16 cellular contexts compared by ENCODE assay signal in genomic region chr16:86122681-86123342, GRCh38.
DNase-seq lines count a peak whose midpoint lies in the region; ATAC-seq and TF ChIP-seq lines count a peak whose summit lies in the region.
"Had no signal": no experiment of that assay in that cellular context is flagged by ENCODE, and none has a peak within 500 bp of the region (broad histone marks: within the 10 kb centered on the region; RNA-seq: fewer than 3 reads in every experiment).

No MANE protein-coding gene starts in this region.

- no peaks in the 10 kb centered on the region for H3K9me3 Mint-ChIP-seq in natural killer cell treated with Interleukin-12 subunit alpha and Interleukin-12 subunit beta and Interleukin-15 and Interleukin-18, amount 100 ng/mL, for 72 hours
- H3K9me3 Mint-ChIP-seq in natural killer cell, result no peaks in the 10 kb centered on the region
- no peaks in the 10 kb centered on the region for H3K9me3 Mint-ChIP-seq in osteocyte (ENCODE audit: unreplicated experiment)
- H3K9me3 Mint-ChIP-seq: CD8-positive, alpha-beta memory T cell had no signal

- intact Hi-C loops in natural killer cell (cut with micrococcal nuclease), result no loop called here

- ATAC-seq in natural killer cell treated with Interleukin-12 subunit alpha and Interleukin-12 subunit beta and Interleukin-15 and Interleukin-18, amount 100 ng/mL, for 72 hours, result no peak
- no peak for ATAC-seq in natural killer cell
- no peak for ATAC-seq in GM19035 (IDR thresholded peaks at IDR 0.05; ENCODE audit: unreplicated experiment)
- no peak for ATAC-seq in HG03039 (IDR thresholded peaks at IDR 0.05; ENCODE audit: unreplicated experiment)
- ATAC-seq: SK-N-SH treated with all-trans-retinoic acid at 6 μM for 48 hours had no signal

- no peak overlapping the region for H3K4me3 Mint-ChIP-seq in natural killer cell treated with Interleukin-12 subunit alpha and Interleukin-12 subunit beta and Interleukin-15 and Interleukin-18, amount 100 ng/mL, for 72 hours
- H3K4me3 Mint-ChIP-seq in natural killer cell (no peak overlapping the region), osteocyte (ENCODE audit: unreplicated experiment) (no peak overlapping the region)
- H3K4me3 Mint-ChIP-seq: CD8-positive, alpha-beta memory T cell had no signal

- TF ChIP-seq CTCF in natural killer cell (IDR thresholded peaks at IDR 0.05) (no peak), osteocyte (IDR thresholded peaks at IDR 0.05) (no peak)

- H3K27me3 Mint-ChIP-seq in natural killer cell treated with Interleukin-12 subunit alpha and Interleukin-12 subunit beta and Interleukin-15 and Interleukin-18, amount 100 ng/mL, for 72 hours, result peaks cover 10 to 17% of the 10 kb centered on the region in 2 donors
- H3K27me3 Mint-ChIP-seq in natural killer cell (ENCODE audit: low read depth in 2 of 2) (peaks cover 8 to 16% of the 10 kb centered on the region in 2 donors), osteocyte (ENCODE audit: unreplicated experiment) (peaks cover 28% of the 10 kb centered on the region)

- no peaks in the 10 kb centered on the region for H3K4me1 Mint-ChIP-seq in natural killer cell treated with Interleukin-12 subunit alpha and Interleukin-12 subunit beta and Interleukin-15 and Interleukin-18, amount 100 ng/mL, for 72 hours (ENCODE audit: low read depth in 2 of 2)
- H3K4me1 Mint-ChIP-seq in natural killer cell (peaks cover 0 to 4% of the 10 kb centered on the region in 2 donors), osteocyte (ENCODE audit: unreplicated experiment) (peaks cover 2% of the 10 kb centered on the region)
- H3K4me1 Mint-ChIP-seq: CD8-positive, alpha-beta memory T cell had no signal

- no peak overlapping the region for H3K27ac Mint-ChIP-seq in natural killer cell treated with Interleukin-12 subunit alpha and Interleukin-12 subunit beta and Interleukin-15 and Interleukin-18, amount 100 ng/mL, for 72 hours
- no peak overlapping the region for H3K27ac Mint-ChIP-seq in natural killer cell
- H3K27ac Mint-ChIP-seq in osteocyte (ENCODE audit: unreplicated experiment), result no peak overlapping the region
- H3K27ac Mint-ChIP-seq: CD8-positive, alpha-beta memory T cell had no signal

- no peaks in the 10 kb centered on the region for H3K36me3 Mint-ChIP-seq in natural killer cell treated with Interleukin-12 subunit alpha and Interleukin-12 subunit beta and Interleukin-15 and Interleukin-18, amount 100 ng/mL, for 72 hours
- H3K36me3 Mint-ChIP-seq in natural killer cell (no peaks in the 10 kb centered on the region), osteocyte (ENCODE audit: unreplicated experiment) (no peaks in the 10 kb centered on the region)
- H3K36me3 Mint-ChIP-seq: CD8-positive, alpha-beta memory T cell had no signal

- peak; percentile 53 for DNase-seq in natural killer cell treated with Interleukin-12 subunit alpha and Interleukin-12 subunit beta and Interleukin-15 and Interleukin-18, amount 100 ng/mL, for 72 hours (ENCODE audit: low spot score)
- DNase-seq in natural killer cell (no peak), islet precursor cell (peak; percentile 37), osteocyte (ENCODE audit: extremely low spot score, unreplicated experiment) (peak; percentile 83), hepatic stellate cell (ENCODE audit: low spot score) (no peak)
- DNase-seq: Calu3; CD8-positive, alpha-beta memory T cell; KG1; NCI-H1092; NCI-H1436; NCI-H187 treated with DMSO at 0.1 percent for 48 hours; NCI-H2107; NCI-H748 treated with DMSO at 0.1 percent for 48 hours had no signal

Comparison
In these comparisons a context has a peak if more than half of its experiments do, and no peak if none do; other contexts are left out.
1. DNase-seq: peak in natural killer cell treated with Interleukin-12 subunit alpha and Interleukin-12 subunit beta and Interleukin-15 and Interleukin-18, amount 100 ng/mL, for 72 hours (single experiment), islet precursor cell (single experiment) and osteocyte (single experiment); none in natural killer cell (single experiment) and hepatic stellate cell (single experiment).